2 cellular contexts compared by ENCODE assay signal in genomic region chr1:219244864-219245263, GRCh38.
TF ChIP-seq lines count a peak whose summit lies in the region.

No MANE protein-coding gene starts in this region.

TF ChIP-seq in HEK293, 187 proteins besides CTCF, POLR2A, EP300 and RAD21 (continued from another document):
- no peak for TF ChIP-seq ZNF26 (tag by site-specific recombination; IDR thresholded peaks at IDR 0.05)
- TF ChIP-seq ZNF366 (tag by site-specific recombination; conservative IDR thresholded peaks at IDR 0.05) = peak; percentile 89
- TF ChIP-seq ZNF514 (tag by site-specific recombination; IDR thresholded peaks at IDR 0.05) = no peak
- no peak for TF ChIP-seq IKZF3 (tag by site-specific recombination; IDR thresholded peaks at IDR 0.05)
- no peak for TF ChIP-seq GLIS1 (tag by site-specific recombination; IDR thresholded peaks at IDR 0.05)
- no peak for TF ChIP-seq REST (tag by site-specific recombination; IDR thresholded peaks at IDR 0.05)
- TF ChIP-seq PRDM1 (tag by site-specific recombination; IDR thresholded peaks at IDR 0.05) = peak; percentile 83
- TF ChIP-seq ZNF311 (tag by site-specific recombination; IDR thresholded peaks at IDR 0.05; ENCODE audit: borderline replicate concordance) = no peak
- TF ChIP-seq ZNF16 (tag by site-specific recombination; IDR thresholded peaks at IDR 0.05; ENCODE audit: low read depth) = no peak
- no peak for TF ChIP-seq ZNF133 (tag by site-specific recombination; IDR thresholded peaks at IDR 0.05)
- TF ChIP-seq ZBTB48 (tag by site-specific recombination; IDR thresholded peaks at IDR 0.05) = no peak
- TF ChIP-seq ZNF843 (tag by site-specific recombination; IDR thresholded peaks at IDR 0.05) = no peak
- no peak for TF ChIP-seq ZFP3 (tag by site-specific recombination; IDR thresholded peaks at IDR 0.05; ENCODE audit: low read depth)

TF ChIP-seq in K562, 482 proteins besides CTCF, POLR2A, EP300 and RAD21 (continued from another document):
- TF ChIP-seq, protein P1, sequence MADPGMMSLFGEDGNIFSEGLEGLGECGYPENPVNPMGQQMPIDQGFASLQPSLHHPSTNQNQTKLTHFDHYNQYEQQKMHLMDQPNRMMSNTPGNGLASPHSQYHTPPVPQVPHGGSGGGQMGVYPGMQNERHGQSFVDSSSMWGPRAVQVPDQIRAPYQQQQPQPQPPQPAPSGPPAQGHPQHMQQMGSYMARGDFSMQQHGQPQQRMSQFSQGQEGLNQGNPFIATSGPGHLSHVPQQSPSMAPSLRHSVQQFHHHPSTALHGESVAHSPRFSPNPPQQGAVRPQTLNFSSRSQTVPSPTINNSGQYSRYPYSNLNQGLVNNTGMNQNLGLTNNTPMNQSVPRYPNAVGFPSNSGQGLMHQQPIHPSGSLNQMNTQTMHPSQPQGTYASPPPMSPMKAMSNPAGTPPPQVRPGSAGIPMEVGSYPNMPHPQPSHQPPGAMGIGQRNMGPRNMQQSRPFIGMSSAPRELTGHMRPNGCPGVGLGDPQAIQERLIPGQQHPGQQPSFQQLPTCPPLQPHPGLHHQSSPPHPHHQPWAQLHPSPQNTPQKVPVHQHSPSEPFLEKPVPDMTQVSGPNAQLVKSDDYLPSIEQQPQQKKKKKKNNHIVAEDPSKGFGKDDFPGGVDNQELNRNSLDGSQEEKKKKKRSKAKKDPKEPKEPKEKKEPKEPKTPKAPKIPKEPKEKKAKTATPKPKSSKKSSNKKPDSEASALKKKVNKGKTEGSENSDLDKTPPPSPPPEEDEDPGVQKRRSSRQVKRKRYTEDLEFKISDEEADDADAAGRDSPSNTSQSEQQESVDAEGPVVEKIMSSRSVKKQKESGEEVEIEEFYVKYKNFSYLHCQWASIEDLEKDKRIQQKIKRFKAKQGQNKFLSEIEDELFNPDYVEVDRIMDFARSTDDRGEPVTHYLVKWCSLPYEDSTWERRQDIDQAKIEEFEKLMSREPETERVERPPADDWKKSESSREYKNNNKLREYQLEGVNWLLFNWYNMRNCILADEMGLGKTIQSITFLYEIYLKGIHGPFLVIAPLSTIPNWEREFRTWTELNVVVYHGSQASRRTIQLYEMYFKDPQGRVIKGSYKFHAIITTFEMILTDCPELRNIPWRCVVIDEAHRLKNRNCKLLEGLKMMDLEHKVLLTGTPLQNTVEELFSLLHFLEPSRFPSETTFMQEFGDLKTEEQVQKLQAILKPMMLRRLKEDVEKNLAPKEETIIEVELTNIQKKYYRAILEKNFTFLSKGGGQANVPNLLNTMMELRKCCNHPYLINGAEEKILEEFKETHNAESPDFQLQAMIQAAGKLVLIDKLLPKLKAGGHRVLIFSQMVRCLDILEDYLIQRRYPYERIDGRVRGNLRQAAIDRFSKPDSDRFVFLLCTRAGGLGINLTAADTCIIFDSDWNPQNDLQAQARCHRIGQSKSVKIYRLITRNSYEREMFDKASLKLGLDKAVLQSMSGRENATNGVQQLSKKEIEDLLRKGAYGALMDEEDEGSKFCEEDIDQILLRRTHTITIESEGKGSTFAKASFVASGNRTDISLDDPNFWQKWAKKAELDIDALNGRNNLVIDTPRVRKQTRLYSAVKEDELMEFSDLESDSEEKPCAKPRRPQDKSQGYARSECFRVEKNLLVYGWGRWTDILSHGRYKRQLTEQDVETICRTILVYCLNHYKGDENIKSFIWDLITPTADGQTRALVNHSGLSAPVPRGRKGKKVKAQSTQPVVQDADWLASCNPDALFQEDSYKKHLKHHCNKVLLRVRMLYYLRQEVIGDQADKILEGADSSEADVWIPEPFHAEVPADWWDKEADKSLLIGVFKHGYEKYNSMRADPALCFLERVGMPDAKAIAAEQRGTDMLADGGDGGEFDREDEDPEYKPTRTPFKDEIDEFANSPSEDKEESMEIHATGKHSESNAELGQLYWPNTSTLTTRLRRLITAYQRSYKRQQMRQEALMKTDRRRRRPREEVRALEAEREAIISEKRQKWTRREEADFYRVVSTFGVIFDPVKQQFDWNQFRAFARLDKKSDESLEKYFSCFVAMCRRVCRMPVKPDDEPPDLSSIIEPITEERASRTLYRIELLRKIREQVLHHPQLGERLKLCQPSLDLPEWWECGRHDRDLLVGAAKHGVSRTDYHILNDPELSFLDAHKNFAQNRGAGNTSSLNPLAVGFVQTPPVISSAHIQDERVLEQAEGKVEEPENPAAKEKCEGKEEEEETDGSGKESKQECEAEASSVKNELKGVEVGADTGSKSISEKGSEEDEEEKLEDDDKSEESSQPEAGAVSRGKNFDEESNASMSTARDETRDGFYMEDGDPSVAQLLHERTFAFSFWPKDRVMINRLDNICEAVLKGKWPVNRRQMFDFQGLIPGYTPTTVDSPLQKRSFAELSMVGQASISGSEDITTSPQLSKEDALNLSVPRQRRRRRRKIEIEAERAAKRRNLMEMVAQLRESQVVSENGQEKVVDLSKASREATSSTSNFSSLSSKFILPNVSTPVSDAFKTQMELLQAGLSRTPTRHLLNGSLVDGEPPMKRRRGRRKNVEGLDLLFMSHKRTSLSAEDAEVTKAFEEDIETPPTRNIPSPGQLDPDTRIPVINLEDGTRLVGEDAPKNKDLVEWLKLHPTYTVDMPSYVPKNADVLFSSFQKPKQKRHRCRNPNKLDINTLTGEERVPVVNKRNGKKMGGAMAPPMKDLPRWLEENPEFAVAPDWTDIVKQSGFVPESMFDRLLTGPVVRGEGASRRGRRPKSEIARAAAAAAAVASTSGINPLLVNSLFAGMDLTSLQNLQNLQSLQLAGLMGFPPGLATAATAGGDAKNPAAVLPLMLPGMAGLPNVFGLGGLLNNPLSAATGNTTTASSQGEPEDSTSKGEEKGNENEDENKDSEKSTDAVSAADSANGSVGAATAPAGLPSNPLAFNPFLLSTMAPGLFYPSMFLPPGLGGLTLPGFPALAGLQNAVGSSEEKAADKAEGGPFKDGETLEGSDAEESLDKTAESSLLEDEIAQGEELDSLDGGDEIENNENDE (IDR thresholded peaks at IDR 0.05; ENCODE audit: low read depth, low read length) = no peak
- no peak for TF ChIP-seq ZNF184 (CRISPR knock-in tag; IDR thresholded peaks at IDR 0.05)
